In genomic region chr1:206733012-206733411, GRCh38 we compare ENCODE assay signal across 24 cellular contexts. TPM values are rescaled to one million over a fixed set of nuclear protein-coding genes. Genes with fewer than 3 reads are reported as not detected.
"Had no signal": no experiment of that assay in that cellular context is flagged by ENCODE, and none has a peak within 500 bp of the region (broad histone marks: within the 10 kb centered on the region; RNA-seq: fewer than 3 reads in every experiment).

No MANE protein-coding gene starts in this region.

- H3K9me3 Mint-ChIP-seq: activated CD4-positive, alpha-beta T cell treated with anti-CD3 and anti-CD28 coated beads, Interleukin-2, amount 10 ng/mL, durations not matched to agents 24 days and 14 days; immature natural killer cell; natural killer cell; stimulated activated naive CD8-positive, alpha-beta T cell treated with anti-CD3 and anti-CD28 coated beads, Interleukin-15, amount 100 ng/mL, for 72 hours had no signal

- H3K27me3 ChIP-seq: brain microvascular endothelial cell, gastrocnemius medialis, heart left ventricle, neutrophil, right lobe of liver, upper lobe of left lung had no signal

- H3K27me3 Mint-ChIP-seq: activated CD4-positive, alpha-beta T cell treated with anti-CD3 and anti-CD28 coated beads, Interleukin-2, amount 10 ng/mL, durations not matched to agents 24 days and 14 days; stimulated activated naive CD8-positive, alpha-beta T cell treated with anti-CD3 and anti-CD28 coated beads, Interleukin-15, amount 100 ng/mL, for 72 hours had no signal

- ATAC-seq: esophagus mucosa; gastrocnemius medialis; heart left ventricle; natural killer cell; right lobe of liver; SK-N-SH treated with all-trans-retinoic acid at 6 μM for 48 hours; stimulated activated naive CD8-positive, alpha-beta T cell treated with anti-CD3 and anti-CD28 coated beads, Interleukin-15, amount 100 ng/mL, for 72 hours had no signal

- H3K4me3 Mint-ChIP-seq: activated CD4-positive, alpha-beta T cell treated with anti-CD3 and anti-CD28 coated beads, Interleukin-2, amount 10 ng/mL, durations not matched to agents 24 days and 14 days; immature natural killer cell; natural killer cell; stimulated activated naive CD8-positive, alpha-beta T cell treated with anti-CD3 and anti-CD28 coated beads, Interleukin-15, amount 100 ng/mL, for 72 hours had no signal

- H3K4me1 ChIP-seq: parathyroid adenoma had no signal

- DNase-seq: activated CD4-positive, alpha-beta T cell treated with anti-CD3 and anti-CD28 coated beads, Interleukin-2, amount 10 ng/mL, durations not matched to agents 24 days and 14 days; aorta; brain microvascular endothelial cell; gastrocnemius medialis; heart left ventricle; immature natural killer cell; mesendoderm; natural killer cell; right lobe of liver; small intestine; stimulated activated CD4-positive, alpha-beta T cell treated with anti-CD3 and anti-CD28 coated beads, Interleukin-15, amount 100 ng/mL, for 24 hours; stimulated activated CD4-positive, alpha-beta T cell treated with anti-CD3 and anti-CD28 coated beads, Interleukin-2, amount 100 ng/mL, for 48 hours; stimulated activated naive CD8-positive, alpha-beta T cell treated with anti-CD3 and anti-CD28 coated beads, Interleukin-15, amount 100 ng/mL, for 72 hours had no signal

- H3K27ac ChIP-seq: brain microvascular endothelial cell, coronary artery, gastrocnemius medialis, neutrophil, parathyroid adenoma, right lobe of liver, upper lobe of left lung had no signal

- H3K4me3 ChIP-seq: coronary artery, gastrocnemius medialis, heart left ventricle, right lobe of liver, upper lobe of left lung had no signal

- H3K9me3 ChIP-seq: gastrocnemius medialis, heart left ventricle, neutrophil, right lobe of liver, upper lobe of left lung had no signal

RNA-seq across cellular contexts. Expression of gene IL19, which starts 37.6 kb away (rescaled TPM):
- total RNA-seq: activated CD4-positive, alpha-beta T cell treated with anti-CD3 and anti-CD28 coated beads, Interleukin-2, amount 10 ng/mL, durations not matched to agents 24 days and 14 days; activated CD8-positive, alpha-beta memory T cell treated with anti-CD3 and anti-CD28 coated beads for 36 hours; aorta; gastrocnemius medialis; heart left ventricle; lower leg skin; mucosa of gallbladder; natural killer cell; right lobe of liver; T-helper 1 cell treated with Interleukin-12 subunit alpha and Interleukin-12 subunit beta and Interleukin-4 antibody, amounts not matched to agents 30 ng/mL and 1 ng/mL, for 36 hours; temporal lobe; upper lobe of left lung had no signal
- polyA plus RNA-seq: aorta, heart left ventricle, immature natural killer cell, small intestine had no signal

RNA-seq across cellular contexts. Expression of gene IL10, which starts 39.3 kb away (rescaled TPM):
- total RNA-seq: temporal lobe had no signal
